In the genomic region with DNA sequence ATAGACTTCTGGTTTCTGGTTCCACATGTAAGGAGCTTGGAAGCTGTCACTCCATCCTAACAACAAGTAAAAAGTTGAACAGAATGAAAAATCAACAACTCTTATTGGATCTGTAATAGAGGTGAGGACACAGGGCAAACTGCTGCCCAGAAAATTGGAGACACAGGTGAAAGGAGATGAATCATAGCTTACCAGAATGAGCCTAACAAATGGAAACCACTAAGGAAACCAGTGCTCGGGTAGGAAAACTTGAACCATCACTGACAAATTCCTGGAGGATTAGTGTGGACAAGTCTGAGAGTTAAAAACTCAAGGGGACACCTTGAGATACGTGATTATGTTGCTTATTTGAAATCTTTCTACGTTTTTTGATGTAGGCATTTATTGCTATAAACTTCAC, we compare ENCODE assay signal across 26 cellular contexts. TPM values are rescaled to one million over a fixed set of nuclear protein-coding genes. Genes with fewer than 3 reads are reported as not detected.
A peak's percentile ranks its signal among the peaks of the same experiment; 100 is the strongest.
DNase-seq lines count a peak whose midpoint lies in the region; ATAC-seq and TF ChIP-seq lines count a peak whose summit lies in the region.
"Had no signal": no experiment of that assay in that cellular context is flagged by ENCODE, and none has a peak within 500 bp of the region (broad histone marks: within the 10 kb centered on the region; RNA-seq: fewer than 3 reads in every experiment).

No MANE protein-coding gene starts in this region.

- H3K4me1 ChIP-seq in spleen (no peaks in the 10 kb centered on the region), vagina (peaks cover 6% of the 10 kb centered on the region)

- H3K36me3 ChIP-seq in MG63, result no peaks in the 10 kb centered on the region
- H3K36me3 ChIP-seq in spleen, result no peaks in the 10 kb centered on the region
- no peaks in the 10 kb centered on the region for H3K36me3 ChIP-seq in vagina
- H3K36me3 ChIP-seq: BLaER1 treated with 17β-estradiol and CSF1 and Interleukin-3, amounts not matched to agents 10 nM and 100 nM; pancreas; uterus had no signal

- WGBS in spleen, 5 donors, result 70 to 96% (median 88%) methylated on average over 3 of the region's 3 CpGs

- peaks cover 54% of the 10 kb centered on the region for H3K4me1 Mint-ChIP-seq in HFFc6 (ENCODE audit: low read depth)
- H3K4me1 Mint-ChIP-seq: activated B cell treated with CpG ODN at 0.5 μM for 24 hours had no signal

- TF ChIP-seq POLR2A in spleen (IDR thresholded peaks at IDR 0.05) (no peak), vagina (IDR thresholded peaks at IDR 0.05) (no peak)

- no peak overlapping the region for H3K27ac ChIP-seq in spleen
- H3K27ac ChIP-seq in vagina, result no peak overlapping the region
- H3K27ac ChIP-seq: BLaER1 treated with 17β-estradiol and CSF1 and Interleukin-3, amounts not matched to agents 10 nM and 100 nM; pancreas; uterus had no signal

- no peaks in the 10 kb centered on the region for H3K27me3 Mint-ChIP-seq in HFFc6 (ENCODE audit: insufficient read depth)
- H3K27me3 Mint-ChIP-seq: activated CD4-positive, alpha-beta memory T cell treated with anti-CD3 and anti-CD28 coated beads for 36 hours; natural killer cell treated with Interleukin-12 subunit alpha and Interleukin-12 subunit beta and Interleukin-15 and Interleukin-18, amount 100 ng/mL, for 72 hours had no signal

- TF ChIP-seq CTCF in HFFc6 (IDR thresholded peaks at IDR 0.05) (no peak), spleen (IDR thresholded peaks at IDR 0.05 in 8 of 11, conservative IDR thresholded peaks at IDR 0.05 in 3 of 11) (no peak), vagina (IDR thresholded peaks at IDR 0.05) (no peak)

- intact Hi-C loops in spleen (cut with DNase I; ENCODE audit: low total_unique reads) (no loop called here), vagina (cut with DNase I) (no loop called here)

- peaks cover 14% of the 10 kb centered on the region; the same call in 1 of the 2 replicates for H3K36me3 Mint-ChIP-seq in HFFc6 (ENCODE audit: low read depth)
- H3K36me3 Mint-ChIP-seq: activated CD4-positive, alpha-beta memory T cell treated with anti-CD3 and anti-CD28 coated beads for 36 hours had no signal

- H3K9me3 Mint-ChIP-seq in HFFc6, result peaks cover 9% of the 10 kb centered on the region; the same call in 1 of the 2 replicates

- H3K27me3 ChIP-seq in MG63, result no peaks in the 10 kb centered on the region
- no peaks in the 10 kb centered on the region for H3K27me3 ChIP-seq in spleen (replicated peaks in 1 of 7)
- H3K27me3 ChIP-seq in vagina, result no peaks in the 10 kb centered on the region
- H3K27me3 ChIP-seq: BLaER1 treated with 17β-estradiol and CSF1 and Interleukin-3, amounts not matched to agents 10 nM and 100 nM; pancreas; uterus had no signal

- peak overlapping the region; percentile 15 for H3K4me3 Mint-ChIP-seq in HFFc6
- H3K4me3 Mint-ChIP-seq: activated B cell treated with CpG ODN at 0.5 μM for 24 hours; activated CD4-positive, alpha-beta memory T cell treated with anti-CD3 and anti-CD28 coated beads for 36 hours; natural killer cell treated with Interleukin-12 subunit alpha and Interleukin-12 subunit beta and Interleukin-15 and Interleukin-18, amount 100 ng/mL, for 72 hours had no signal

- H3K4me3 ChIP-seq in MG63, result no peak overlapping the region
- H3K4me3 ChIP-seq in spleen, result no peak overlapping the region
- H3K4me3 ChIP-seq in vagina, result no peak overlapping the region
- H3K4me3 ChIP-seq: BLaER1 treated with 17β-estradiol and CSF1 and Interleukin-3, amounts not matched to agents 10 nM and 100 nM; pancreas; uterus had no signal

- peak; percentile 51 for DNase-seq in A172 (ENCODE audit: low spot score)
- no peak for DNase-seq in HFFc6
- DNase-seq in SW480 (ENCODE audit: low spot score), result peak; percentile 13
- peak; percentile 59 for DNase-seq in iris pigment epithelial cell (ENCODE audit: low read depth)
- DNase-seq in MG63, result no peak
- no peak for DNase-seq in spleen
- DNase-seq in vagina (ENCODE audit: extremely low spot score in 2 of 2), result no peak
- DNase-seq: activated B cell treated with CpG ODN at 0.5 μM for 24 hours; activated CD4-positive, alpha-beta memory T cell treated with anti-CD3 and anti-CD28 coated beads for 36 hours; activated naive CD4-positive, alpha-beta T cell; central memory CD4-positive, alpha-beta T cell; erythroblast; left cardiac atrium; MV-4-11; NCI-H1694; NCI-H2227 treated with DMSO at 0.1 percent for 48 hours; OCI-M1; pancreas; substantia nigra; uterus had no signal

- no peak overlapping the region for H3K27ac Mint-ChIP-seq in HFFc6
- H3K27ac Mint-ChIP-seq: activated B cell treated with CpG ODN at 0.5 μM for 24 hours; activated CD4-positive, alpha-beta memory T cell treated with anti-CD3 and anti-CD28 coated beads for 36 hours had no signal

- peaks cover 6% of the 10 kb centered on the region for H3K9me3 ChIP-seq in MG63
- H3K9me3 ChIP-seq in spleen, result peaks cover 0 to 21% (median 11%) of the 10 kb centered on the region in 8 donors
- peaks cover 5% of the 10 kb centered on the region for H3K9me3 ChIP-seq in vagina
- H3K9me3 ChIP-seq: pancreas had no signal

- ATAC-seq in HG03378 (IDR thresholded peaks at IDR 0.05; ENCODE audit: unreplicated experiment), result no peak
- ATAC-seq: left cardiac atrium; natural killer cell treated with Interleukin-12 subunit alpha and Interleukin-12 subunit beta and Interleukin-15 and Interleukin-18, amount 100 ng/mL, for 72 hours; pancreas; sciatic nerve had no signal

RNA-seq across cellular contexts. Expression of a gene that starts 52.1 kb away (rescaled TPM):
- total RNA-seq in A172 (2014; rRNA removed; shearing (Covaris generic)), result not detected in 2 replicates
- total RNA-seq in HFFc6 (2021; fragmentation: NEBNext Ultra II Directional; extraction: Animal tissue kit (Norgen Biotek cat#: 25700)), result not detected
- not detected in 2 replicates for total RNA-seq in MG63 (2014; rRNA removed; shearing (Covaris generic); ENCODE audit: low replicate concordance)
- total RNA-seq in spleen (1 to 10 TPM in 1 of 7 donors, not detected in 6; 1.6 TPM), vagina (not detected)
- under 1 TPM; 0.07 to 0.26 (median 0.18) TPM for polyA plus RNA-seq in spleen
- total RNA-seq: activated B cell treated with CpG ODN at 0.5 μM for 24 hours; activated CD4-positive, alpha-beta memory T cell treated with anti-CD3 and anti-CD28 coated beads for 36 hours; H4; left cardiac atrium; natural killer cell treated with Interleukin-12 subunit alpha and Interleukin-12 subunit beta and Interleukin-15 and Interleukin-18, amount 100 ng/mL, for 72 hours; pancreas; sciatic nerve; SK-MEL-5 had no signal
- polyA plus RNA-seq: pancreas had no signal

Comparison
In these comparisons a context has a peak if more than half of its experiments do, and no peak if none do; other contexts are left out.
1. DNase-seq: peak in A172 (single experiment), SW480 (single experiment) and iris pigment epithelial cell (single experiment); none in HFFc6 (single experiment), MG63 (single experiment), spleen (single experiment) and vagina (0 of 2).